Comparison of ENCODE assay signal across 8 cellular contexts in the genomic region with DNA sequence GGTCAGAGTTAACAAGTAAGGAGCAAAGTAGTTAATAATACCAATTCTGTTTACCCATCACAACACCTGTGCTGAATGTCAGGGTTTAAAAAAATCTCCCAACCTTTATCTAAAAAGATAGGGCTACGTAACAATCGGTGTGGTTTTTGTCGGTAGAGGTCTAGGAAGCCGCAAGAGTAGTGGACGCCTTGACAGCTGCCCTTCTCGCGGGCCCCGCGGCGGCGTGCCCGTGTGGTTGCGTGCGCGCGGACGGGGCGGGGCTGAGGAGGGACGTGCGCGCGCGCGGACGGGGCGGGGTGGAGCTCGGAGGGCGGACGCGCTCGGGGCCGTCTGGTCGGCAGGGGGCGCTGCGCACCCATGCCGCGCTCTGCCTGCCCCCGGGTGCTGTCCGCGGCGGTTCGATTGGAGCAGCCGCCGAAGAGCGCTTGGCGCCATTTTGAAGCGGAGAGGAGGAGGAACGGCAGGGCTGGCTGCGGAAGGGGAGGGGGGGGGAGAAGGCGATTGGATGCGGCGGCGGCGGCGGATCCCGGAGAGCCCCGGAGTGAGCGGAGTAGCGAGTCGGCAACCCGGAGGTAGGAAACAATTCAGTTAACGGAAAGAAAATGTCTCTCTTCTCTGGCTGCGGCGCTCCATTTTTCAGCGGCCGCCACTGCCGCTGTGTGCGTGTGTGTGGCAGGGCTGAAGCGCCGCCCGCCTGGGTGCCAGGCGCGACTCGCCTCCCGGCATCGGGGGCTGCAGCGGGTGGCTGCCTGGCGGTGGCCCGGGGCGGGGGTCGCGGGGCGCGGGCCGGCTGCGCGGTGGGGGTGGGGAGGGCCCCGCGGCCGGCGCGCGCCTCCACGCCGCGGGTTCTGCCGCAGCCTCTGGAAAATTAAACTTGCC. TPM values are rescaled to one million over a fixed set of nuclear protein-coding genes. Genes with fewer than 3 reads are reported as not detected.
A peak's percentile ranks its signal among the peaks of the same experiment; 100 is the strongest.
DNase-seq lines count a peak whose midpoint lies in the region; ATAC-seq lines count a peak whose summit lies in the region.

A gene with protein sequence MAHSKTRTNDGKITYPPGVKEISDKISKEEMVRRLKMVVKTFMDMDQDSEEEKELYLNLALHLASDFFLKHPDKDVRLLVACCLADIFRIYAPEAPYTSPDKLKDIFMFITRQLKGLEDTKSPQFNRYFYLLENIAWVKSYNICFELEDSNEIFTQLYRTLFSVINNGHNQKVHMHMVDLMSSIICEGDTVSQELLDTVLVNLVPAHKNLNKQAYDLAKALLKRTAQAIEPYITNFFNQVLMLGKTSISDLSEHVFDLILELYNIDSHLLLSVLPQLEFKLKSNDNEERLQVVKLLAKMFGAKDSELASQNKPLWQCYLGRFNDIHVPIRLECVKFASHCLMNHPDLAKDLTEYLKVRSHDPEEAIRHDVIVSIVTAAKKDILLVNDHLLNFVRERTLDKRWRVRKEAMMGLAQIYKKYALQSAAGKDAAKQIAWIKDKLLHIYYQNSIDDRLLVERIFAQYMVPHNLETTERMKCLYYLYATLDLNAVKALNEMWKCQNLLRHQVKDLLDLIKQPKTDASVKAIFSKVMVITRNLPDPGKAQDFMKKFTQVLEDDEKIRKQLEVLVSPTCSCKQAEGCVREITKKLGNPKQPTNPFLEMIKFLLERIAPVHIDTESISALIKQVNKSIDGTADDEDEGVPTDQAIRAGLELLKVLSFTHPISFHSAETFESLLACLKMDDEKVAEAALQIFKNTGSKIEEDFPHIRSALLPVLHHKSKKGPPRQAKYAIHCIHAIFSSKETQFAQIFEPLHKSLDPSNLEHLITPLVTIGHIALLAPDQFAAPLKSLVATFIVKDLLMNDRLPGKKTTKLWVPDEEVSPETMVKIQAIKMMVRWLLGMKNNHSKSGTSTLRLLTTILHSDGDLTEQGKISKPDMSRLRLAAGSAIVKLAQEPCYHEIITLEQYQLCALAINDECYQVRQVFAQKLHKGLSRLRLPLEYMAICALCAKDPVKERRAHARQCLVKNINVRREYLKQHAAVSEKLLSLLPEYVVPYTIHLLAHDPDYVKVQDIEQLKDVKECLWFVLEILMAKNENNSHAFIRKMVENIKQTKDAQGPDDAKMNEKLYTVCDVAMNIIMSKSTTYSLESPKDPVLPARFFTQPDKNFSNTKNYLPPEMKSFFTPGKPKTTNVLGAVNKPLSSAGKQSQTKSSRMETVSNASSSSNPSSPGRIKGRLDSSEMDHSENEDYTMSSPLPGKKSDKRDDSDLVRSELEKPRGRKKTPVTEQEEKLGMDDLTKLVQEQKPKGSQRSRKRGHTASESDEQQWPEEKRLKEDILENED (N-terminal part only) (plus strand): TSS at position 431 of the 879 bp plus-strand sequence. CDS start 62,321 bp downstream, outside the sequence.

- H3K4me2 ChIP-seq in BLaER1 treated with 17β-estradiol and CSF1 and Interleukin-3, amounts not matched to agents 10 nM and 100 nM: peak within 1 kb of the TSS; percentile 86 to 95 (median 91)

- peaks cover 34% of the 10 kb centered on the region for H3K4me1 Mint-ChIP-seq in activated CD4-positive, alpha-beta T cell treated with anti-CD3 and anti-CD28 coated beads, Interleukin-2, amount 10 ng/mL, durations not matched to agents 7 days and 5 days

- H3K27ac ChIP-seq in BLaER1 treated with 17β-estradiol and CSF1 and Interleukin-3, amounts not matched to agents 10 nM and 100 nM: peak within 1 kb of the TSS; percentile 81 to 98 (median 94)

- H3K4me3 ChIP-seq in BLaER1 treated with 17β-estradiol and CSF1 and Interleukin-3, amounts not matched to agents 10 nM and 100 nM: peak within 1 kb of the TSS; percentile 74 to 93 (median 82)

- peak within 1 kb of the TSS; percentile 95 for H3K4me3 Mint-ChIP-seq in activated CD4-positive, alpha-beta T cell treated with anti-CD3 and anti-CD28 coated beads, Interleukin-2, amount 10 ng/mL, durations not matched to agents 7 days and 5 days

- POLR2A ChIA-PET in activated CD4-positive, alpha-beta T cell treated with anti-CD3 and anti-CD28 coated beads, Interleukin-2, amount 10 ng/mL, durations not matched to agents 7 days and 5 days (lab: Charles Lee): interaction anchor here (0.7 kb wide), 1 partner anchor 902 kb away, joined by 3 read pairs; no protein-coding TSS in a partner anchor

- no peaks in the 10 kb centered on the region for H3K36me3 Mint-ChIP-seq in activated CD4-positive, alpha-beta T cell treated with anti-CD3 and anti-CD28 coated beads, Interleukin-2, amount 10 ng/mL, durations not matched to agents 7 days and 5 days (ENCODE audit: low read depth)

- H4K20me1 ChIP-seq in BLaER1 treated with 17β-estradiol and CSF1 and Interleukin-3, amounts not matched to agents 10 nM and 100 nM: peaks cover 27 to 42% (median 39%) of the 10 kb centered on the region in 11 experiments; a peak in 21 of 22 replicates

- H3K27me3 ChIP-seq in BLaER1 treated with 17β-estradiol and CSF1 and Interleukin-3, amounts not matched to agents 10 nM and 100 nM: no peaks in the 10 kb centered on the region

- CTCF ChIA-PET in activated CD4-positive, alpha-beta T cell treated with anti-CD3 and anti-CD28 coated beads, Interleukin-2, amount 10 ng/mL, durations not matched to agents 7 days and 5 days (lab: Charles Lee): interaction anchor here (0.6 to 1.6 kb wide), 37 partner anchors 14 to 957 kb away, joined by 3 to 15 read pairs (median 3); partner anchors contain the start of gene N4BP2L2

- DNase-seq in NCI-H526 treated with DMSO at 0.1 percent for 48 hours (lab: John Stamatoyannopoulos, UW) (peak; percentile 94), dedifferentiated amniotic fluid mesenchymal stem cell (ENCODE audit: extremely low spot score) (peak; percentile 95), left kidney (ENCODE audit: low read depth, low spot score) (peak; percentile 98)
- peak; percentile 95 for DNase-seq in activated CD4-positive, alpha-beta T cell treated with anti-CD3 and anti-CD28 coated beads, Interleukin-2, amount 10 ng/mL, durations not matched to agents 7 days and 5 days
- peak; percentile 93 for DNase-seq in stimulated activated CD4-positive, alpha-beta T cell treated with anti-CD3 and anti-CD28 coated beads, Interleukin-2, amount 100 ng/mL, for 24 hours

- H3K4me1 ChIP-seq in BLaER1 treated with 17β-estradiol and CSF1 and Interleukin-3, amounts not matched to agents 10 nM and 100 nM: peaks cover 27 to 36% (median 33%) of the 10 kb centered on the region in 10 experiments

- peak within 1 kb of the TSS; percentile 90 to 96 (median 94) for H3K9ac ChIP-seq in BLaER1 treated with 17β-estradiol and CSF1 and Interleukin-3, amounts not matched to agents 10 nM and 100 nM

- H3K27me3 Mint-ChIP-seq in activated CD4-positive, alpha-beta T cell treated with anti-CD3 and anti-CD28 coated beads, Interleukin-2, amount 10 ng/mL, durations not matched to agents 7 days and 5 days: peaks cover 12% of the 10 kb centered on the region

- ATAC-seq in GM19324 (IDR thresholded peaks at IDR 0.05; ENCODE audit: low FRiP score, unreplicated experiment) (peak; percentile 88), HG03469 (IDR thresholded peaks at IDR 0.05; ENCODE audit: unreplicated experiment) (peak; percentile 67)

- H3K9me3 Mint-ChIP-seq in activated CD4-positive, alpha-beta T cell treated with anti-CD3 and anti-CD28 coated beads, Interleukin-2, amount 10 ng/mL, durations not matched to agents 7 days and 5 days: no peaks in the 10 kb centered on the region

- no peaks in the 10 kb centered on the region for H3K9me3 ChIP-seq in BLaER1 treated with 17β-estradiol and CSF1 and Interleukin-3, amounts not matched to agents 10 nM and 100 nM (replicated peaks in 1 of 11)

- H3K27ac Mint-ChIP-seq in activated CD4-positive, alpha-beta T cell treated with anti-CD3 and anti-CD28 coated beads, Interleukin-2, amount 10 ng/mL, durations not matched to agents 7 days and 5 days: peak within 1 kb of the TSS; percentile 95

- H3K36me3 ChIP-seq in BLaER1 treated with 17β-estradiol and CSF1 and Interleukin-3, amounts not matched to agents 10 nM and 100 nM: peaks cover 0 to 2% (median 0%) of the 10 kb centered on the region in 11 experiments; a peak in 1 of 22 replicates

RNA-seq across cellular contexts. Expression of the gene that starts here (rescaled TPM):
- total RNA-seq in activated CD4-positive, alpha-beta T cell treated with anti-CD3 and anti-CD28 coated beads, Interleukin-2, amount 10 ng/mL, durations not matched to agents 7 days and 5 days: 10 to 100 TPM; 77.6 to 92.3 TPM

Comparison
In these comparisons a context has a peak if more than half of its experiments do, and no peak if none do; other contexts are left out.
1. Peak in every context shown above with its lines: DNase-seq, ATAC-seq, H3K4me3 ChIP-seq and H3K27ac ChIP-seq.